In genomic region chrX:5730561-5730960, GRCh38 we compare ENCODE assay signal across 33 cellular contexts.
"Had no signal": no experiment of that assay in that cellular context is flagged by ENCODE, and none has a peak within 500 bp of the region (broad histone marks: within the 10 kb centered on the region; RNA-seq: fewer than 3 reads in every experiment).

No MANE protein-coding gene starts in this region.

- H3K9me3 ChIP-seq: MG63, Peyer's patch had no signal

- H3K27ac ChIP-seq: Peyer's patch, RWPE1, WERI-Rb-1 had no signal

- H3K4me1 ChIP-seq: Peyer's patch had no signal

- H3K36me3 ChIP-seq: MG63, Peyer's patch, WERI-Rb-1 had no signal

- H3K4me3 ChIP-seq: MG63, Peyer's patch had no signal

- H3K27me3 ChIP-seq: MG63, Peyer's patch had no signal

- DNase-seq: activated CD4-positive, alpha-beta T cell treated with anti-CD3 and anti-CD28 coated beads, Interleukin-2, amount 10 ng/mL, durations not matched to agents 24 days and 14 days; activated CD4-positive, alpha-beta T cell treated with anti-CD3 and anti-CD28 coated beads, Interleukin-2, amount 50 U/mL, for 4 hours; activated CD8-positive, alpha-beta T cell treated with anti-CD3 and anti-CD28 coated beads for 36 hours; activated effector memory CD4-positive, alpha-beta T cell treated with anti-CD3 and anti-CD28 coated beads, Interleukin-2, amount 50 U/mL, for 16 hours; activated naive CD4-positive, alpha-beta T cell; activated naive CD4-positive, alpha-beta T cell treated with anti-CD3 and anti-CD28 coated beads, Interleukin-2, amount 50 U/mL, for 16 hours; activated naive CD8-positive, alpha-beta T cell treated with anti-CD3 and anti-CD28 coated beads for 36 hours; activated T-cell treated with anti-CD3 and anti-CD28 coated beads, Interleukin-2, amount 50 U/mL, for 1 hour; activated T-cell treated with anti-CD3 and anti-CD28 coated beads, Interleukin-2, amount 50 U/mL, for 72 hours; amniotic stem cell; aorta; central memory CD4-positive, alpha-beta T cell; Karpas-422; KBM-7; MG63; MV-4-11; NCI-H1092; NCI-H1436 treated with DMSO at 0.1 percent for 48 hours; NCI-H187 treated with DMSO at 0.1 percent for 48 hours; NCI-H2081; NCI-H226; NCI-H510A; NCI-H526; NCI-H748 treated with DMSO at 0.1 percent for 48 hours; NK-92 treated with Interleukin-12 subunit alpha and Interleukin-12 subunit beta, amount 100 ng/mL, for 24 hours; PC-3; Peyer's patch; SW 1271; T-helper 1 cell; T-helper 2 cell; T-helper 9 cell; WERI-Rb-1 had no signal
